Comparison of ENCODE assay signal across 25 cellular contexts in the genomic region with DNA sequence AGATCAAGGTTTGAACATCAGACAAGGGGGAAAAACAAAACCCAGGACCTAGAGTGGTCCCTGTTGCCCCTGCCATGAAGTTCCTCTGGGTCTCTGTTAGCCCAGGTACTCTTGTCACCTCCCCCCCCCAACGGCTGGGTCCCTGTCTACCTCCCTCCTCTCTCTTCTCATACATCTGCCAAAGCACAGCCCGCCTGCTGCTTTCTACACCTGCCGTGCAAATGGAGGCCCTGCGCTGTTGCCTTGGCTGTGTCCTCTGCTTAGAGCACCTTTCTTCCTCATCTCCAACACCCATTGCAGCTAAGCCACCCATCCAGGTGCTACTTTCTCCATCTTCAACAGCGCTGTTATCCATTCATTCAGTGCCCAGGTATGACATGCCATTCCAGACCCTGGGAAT.
DNase-seq lines count a peak whose midpoint lies in the region; ATAC-seq, FAIRE-seq and TF ChIP-seq lines count a peak whose summit lies in the region.
"Had no signal": no experiment of that assay in that cellular context is flagged by ENCODE, and none has a peak within 500 bp of the region (broad histone marks: within the 10 kb centered on the region; RNA-seq: fewer than 3 reads in every experiment).

No MANE protein-coding gene starts in this region.

- H3K4me3 Mint-ChIP-seq in endothelial cell (ENCODE audit: unreplicated experiment): peak overlapping the region; percentile 17
- H3K4me3 Mint-ChIP-seq in progenitor cell of endocrine pancreas (ENCODE audit: low read depth): no peak overlapping the region
- H3K4me3 Mint-ChIP-seq: B cell; CD8-positive, alpha-beta memory T cell; IgD-negative memory B cell had no signal

- no peak for ATAC-seq in SK-N-SH treated with all-trans-retinoic acid at 6 μM for 48 hours
- ATAC-seq: Panc1 had no signal

- H3K9me3 Mint-ChIP-seq in endothelial cell (ENCODE audit: unreplicated experiment) (no peaks in the 10 kb centered on the region), progenitor cell of endocrine pancreas (ENCODE audit: low read depth) (no peaks in the 10 kb centered on the region)

- peaks cover 24% of the 10 kb centered on the region for H3K27me3 Mint-ChIP-seq in endothelial cell (ENCODE audit: unreplicated experiment)
- no peaks in the 10 kb centered on the region for H3K27me3 Mint-ChIP-seq in progenitor cell of endocrine pancreas
- H3K27me3 Mint-ChIP-seq: B cell, IgD-negative memory B cell had no signal

- peak overlapping the region; percentile 24 for H3K27ac Mint-ChIP-seq in endothelial cell (ENCODE audit: unreplicated experiment)
- peak overlapping the region; percentile 8 for H3K27ac Mint-ChIP-seq in progenitor cell of endocrine pancreas
- H3K27ac Mint-ChIP-seq: B cell, IgD-negative memory B cell had no signal

- peaks cover 46% of the 10 kb centered on the region for H3K36me3 Mint-ChIP-seq in endothelial cell (ENCODE audit: low read depth, unreplicated experiment)
- peaks cover 2% of the 10 kb centered on the region for H3K36me3 Mint-ChIP-seq in progenitor cell of endocrine pancreas (ENCODE audit: insufficient read depth)

- DNase-seq in NCI-H1417 (lab: John Stamatoyannopoulos, UW) (peak in 2 of 3 experiments; percentile 4 to 19), NCI-H1417 treated with DMSO at 0.1 percent for 48 hours (lab: John Stamatoyannopoulos, UW) (no peak), NCI-H2171 treated with DMSO at 0.1 percent for 48 hours (lab: John Stamatoyannopoulos, UW) (peak; percentile 58), endothelial cell (ENCODE audit: low spot score) (no peak), progenitor cell of endocrine pancreas (ENCODE audit: low spot score, unreplicated experiment) (no peak), HTR-8/SVneo (ENCODE audit: insufficient read length, low spot score) (no peak)
- DNase-seq in activated CD4-positive, CD25-positive, alpha-beta regulatory T cell treated with anti-CD3 and anti-CD28 coated beads, Interleukin-2, amount 50 U/mL, for 72 hours: no peak
- DNase-seq: CD8-positive, alpha-beta memory T cell; DMS 273 treated with DMSO at 0.1 percent for 48 hours; DMS79; EL; GF-D8; GOT3; HCEC 1CT; MM.1S; NCI-H1436 treated with DMSO at 0.1 percent for 48 hours; NCI-H2029; NCI-H446; NCI-H526; SHP77 had no signal

- TF ChIP-seq CTCF in endothelial cell (IDR thresholded peaks at IDR 0.05; ENCODE audit: unreplicated experiment) (no peak), progenitor cell of endocrine pancreas (IDR thresholded peaks at IDR 0.05; ENCODE audit: unreplicated experiment) (no peak)

- H3K4me1 Mint-ChIP-seq in endothelial cell (ENCODE audit: unreplicated experiment) (peaks cover 78% of the 10 kb centered on the region), progenitor cell of endocrine pancreas (ENCODE audit: low read depth) (peaks cover 34% of the 10 kb centered on the region)
- H3K4me1 Mint-ChIP-seq: B cell; CD8-positive, alpha-beta memory T cell had no signal

- FAIRE-seq in HTR-8/SVneo (lab: Jason Lieb, UNC): no peak
- FAIRE-seq: GM12891 had no signal

TF ChIP-seq in SK-N-SH treated with all-trans-retinoic acid at 6 μM for 48 hours, 23 proteins besides CTCF, POLR2A, EP300 and RAD21:
- no peak for TF ChIP-seq ZNF8 (CRISPR knock-in tag; IDR thresholded peaks at IDR 0.05)

Comparison
In these comparisons a context has a peak if more than half of its experiments do, and no peak if none do; other contexts are left out.
1. DNase-seq: peak in NCI-H1417 (2 of 3) and NCI-H2171 treated with DMSO at 0.1 percent for 48 hours (single experiment); none in NCI-H1417 treated with DMSO at 0.1 percent for 48 hours (single experiment), endothelial cell (single experiment), progenitor cell of endocrine pancreas (single experiment), HTR-8/SVneo (single experiment) and activated CD4-positive, CD25-positive, alpha-beta regulatory T cell treated with anti-CD3 and anti-CD28 coated beads, Interleukin-2, amount 50 U/mL, for 72 hours (single experiment).